1 cellular context compared by ENCODE assay signal in genomic region chr19:524062-524674, GRCh38.
A peak's percentile ranks its signal among the peaks of the same experiment; 100 is the strongest.
TF ChIP-seq lines count a peak whose summit lies in the region.

No MANE protein-coding gene starts in this region.

TF ChIP-seq in HEK293, 187 proteins besides CTCF, POLR2A, EP300 and RAD21:
- TF ChIP-seq ZBTB48 (tag by site-specific recombination; IDR thresholded peaks at IDR 0.05): peak; percentile 42; the same call in 1 of the 2 replicates
- TF ChIP-seq, protein P1, sequence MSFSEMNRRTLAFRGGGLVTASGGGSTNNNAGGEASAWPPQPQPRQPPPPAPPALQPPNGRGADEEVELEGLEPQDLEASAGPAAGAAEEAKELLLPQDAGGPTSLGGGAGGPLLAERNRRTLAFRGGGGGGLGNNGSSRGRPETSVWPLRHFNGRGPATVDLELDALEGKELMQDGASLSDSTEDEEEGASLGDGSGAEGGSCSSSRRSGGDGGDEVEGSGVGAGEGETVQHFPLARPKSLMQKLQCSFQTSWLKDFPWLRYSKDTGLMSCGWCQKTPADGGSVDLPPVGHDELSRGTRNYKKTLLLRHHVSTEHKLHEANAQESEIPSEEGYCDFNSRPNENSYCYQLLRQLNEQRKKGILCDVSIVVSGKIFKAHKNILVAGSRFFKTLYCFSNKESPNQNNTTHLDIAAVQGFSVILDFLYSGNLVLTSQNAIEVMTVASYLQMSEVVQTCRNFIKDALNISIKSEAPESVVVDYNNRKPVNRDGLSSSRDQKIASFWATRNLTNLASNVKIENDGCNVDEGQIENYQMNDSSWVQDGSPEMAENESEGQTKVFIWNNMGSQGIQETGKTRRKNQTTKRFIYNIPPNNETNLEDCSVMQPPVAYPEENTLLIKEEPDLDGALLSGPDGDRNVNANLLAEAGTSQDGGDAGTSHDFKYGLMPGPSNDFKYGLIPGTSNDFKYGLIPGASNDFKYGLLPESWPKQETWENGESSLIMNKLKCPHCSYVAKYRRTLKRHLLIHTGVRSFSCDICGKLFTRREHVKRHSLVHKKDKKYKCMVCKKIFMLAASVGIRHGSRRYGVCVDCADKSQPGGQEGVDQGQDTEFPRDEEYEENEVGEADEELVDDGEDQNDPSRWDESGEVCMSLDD (tag by site-specific recombination; IDR thresholded peaks at IDR 0.05): peak; percentile 34; the same call in 1 of the 2 replicates
- TF ChIP-seq, protein P2, sequence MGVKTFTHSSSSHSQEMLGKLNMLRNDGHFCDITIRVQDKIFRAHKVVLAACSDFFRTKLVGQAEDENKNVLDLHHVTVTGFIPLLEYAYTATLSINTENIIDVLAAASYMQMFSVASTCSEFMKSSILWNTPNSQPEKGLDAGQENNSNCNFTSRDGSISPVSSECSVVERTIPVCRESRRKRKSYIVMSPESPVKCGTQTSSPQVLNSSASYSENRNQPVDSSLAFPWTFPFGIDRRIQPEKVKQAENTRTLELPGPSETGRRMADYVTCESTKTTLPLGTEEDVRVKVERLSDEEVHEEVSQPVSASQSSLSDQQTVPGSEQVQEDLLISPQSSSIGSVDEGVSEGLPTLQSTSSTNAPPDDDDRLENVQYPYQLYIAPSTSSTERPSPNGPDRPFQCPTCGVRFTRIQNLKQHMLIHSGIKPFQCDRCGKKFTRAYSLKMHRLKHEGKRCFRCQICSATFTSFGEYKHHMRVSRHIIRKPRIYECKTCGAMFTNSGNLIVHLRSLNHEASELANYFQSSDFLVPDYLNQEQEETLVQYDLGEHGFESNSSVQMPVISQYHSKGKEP (tag by site-specific recombination; IDR thresholded peaks at IDR 0.05): no peak
- TF ChIP-seq, protein P3, sequence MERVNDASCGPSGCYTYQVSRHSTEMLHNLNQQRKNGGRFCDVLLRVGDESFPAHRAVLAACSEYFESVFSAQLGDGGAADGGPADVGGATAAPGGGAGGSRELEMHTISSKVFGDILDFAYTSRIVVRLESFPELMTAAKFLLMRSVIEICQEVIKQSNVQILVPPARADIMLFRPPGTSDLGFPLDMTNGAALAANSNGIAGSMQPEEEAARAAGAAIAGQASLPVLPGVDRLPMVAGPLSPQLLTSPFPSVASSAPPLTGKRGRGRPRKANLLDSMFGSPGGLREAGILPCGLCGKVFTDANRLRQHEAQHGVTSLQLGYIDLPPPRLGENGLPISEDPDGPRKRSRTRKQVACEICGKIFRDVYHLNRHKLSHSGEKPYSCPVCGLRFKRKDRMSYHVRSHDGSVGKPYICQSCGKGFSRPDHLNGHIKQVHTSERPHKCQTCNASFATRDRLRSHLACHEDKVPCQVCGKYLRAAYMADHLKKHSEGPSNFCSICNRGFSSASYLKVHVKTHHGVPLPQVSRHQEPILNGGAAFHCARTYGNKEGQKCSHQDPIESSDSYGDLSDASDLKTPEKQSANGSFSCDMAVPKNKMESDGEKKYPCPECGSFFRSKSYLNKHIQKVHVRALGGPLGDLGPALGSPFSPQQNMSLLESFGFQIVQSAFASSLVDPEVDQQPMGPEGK (tag by site-specific recombination; IDR thresholded peaks at IDR 0.05): peak; percentile 28
- TF ChIP-seq OSR2 (tag by site-specific recombination; IDR thresholded peaks at IDR 0.05): 0 out of 2 replicates have a peak, but pooled peaks have one; percentile 23
- peak; percentile 16; the same call in 1 of the 2 replicates for TF ChIP-seq ZNF76 (tag by site-specific recombination; IDR thresholded peaks at IDR 0.05; ENCODE audit: borderline replicate concordance, low read depth)
- peak; percentile 57; the same call in 1 of the 2 replicates for TF ChIP-seq KLF1 (tag by site-specific recombination; IDR thresholded peaks at IDR 0.05)
- no peak for TF ChIP-seq ZNF585B (tag by site-specific recombination; IDR thresholded peaks at IDR 0.05)
- TF ChIP-seq ZNF560 (tag by site-specific recombination; IDR thresholded peaks at IDR 0.05; ENCODE audit: borderline replicate concordance): no peak
- peak; percentile 41; the same call in 1 of the 2 replicates for TF ChIP-seq HIC1 (tag by site-specific recombination; IDR thresholded peaks at IDR 0.05)
- TF ChIP-seq, protein P4, sequence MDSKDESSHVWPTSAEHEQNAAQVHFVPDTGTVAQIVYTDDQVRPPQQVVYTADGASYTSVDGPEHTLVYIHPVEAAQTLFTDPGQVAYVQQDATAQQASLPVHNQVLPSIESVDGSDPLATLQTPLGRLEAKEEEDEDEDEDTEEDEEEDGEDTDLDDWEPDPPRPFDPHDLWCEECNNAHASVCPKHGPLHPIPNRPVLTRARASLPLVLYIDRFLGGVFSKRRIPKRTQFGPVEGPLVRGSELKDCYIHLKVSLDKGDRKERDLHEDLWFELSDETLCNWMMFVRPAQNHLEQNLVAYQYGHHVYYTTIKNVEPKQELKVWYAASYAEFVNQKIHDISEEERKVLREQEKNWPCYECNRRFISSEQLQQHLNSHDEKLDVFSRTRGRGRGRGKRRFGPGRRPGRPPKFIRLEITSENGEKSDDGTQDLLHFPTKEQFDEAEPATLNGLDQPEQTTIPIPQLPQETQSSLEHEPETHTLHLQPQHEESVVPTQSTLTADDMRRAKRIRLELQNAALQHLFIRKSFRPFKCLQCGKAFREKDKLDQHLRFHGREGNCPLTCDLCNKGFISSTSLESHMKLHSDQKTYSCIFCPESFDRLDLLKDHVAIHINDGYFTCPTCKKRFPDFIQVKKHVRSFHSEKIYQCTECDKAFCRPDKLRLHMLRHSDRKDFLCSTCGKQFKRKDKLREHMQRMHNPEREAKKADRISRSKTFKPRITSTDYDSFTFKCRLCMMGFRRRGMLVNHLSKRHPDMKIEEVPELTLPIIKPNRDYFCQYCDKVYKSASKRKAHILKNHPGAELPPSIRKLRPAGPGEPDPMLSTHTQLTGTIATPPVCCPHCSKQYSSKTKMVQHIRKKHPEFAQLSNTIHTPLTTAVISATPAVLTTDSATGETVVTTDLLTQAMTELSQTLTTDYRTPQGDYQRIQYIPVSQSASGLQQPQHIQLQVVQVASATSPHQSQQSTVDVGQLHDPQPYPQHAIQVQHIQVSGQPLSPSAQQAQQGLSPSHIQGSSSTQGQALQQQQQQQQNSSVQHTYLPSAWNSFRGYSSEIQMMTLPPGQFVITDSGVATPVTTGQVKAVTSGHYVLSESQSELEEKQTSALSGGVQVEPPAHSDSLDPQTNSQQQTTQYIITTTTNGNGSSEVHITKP (tag by site-specific recombination; IDR thresholded peaks at IDR 0.05): peak; percentile 74
- TF ChIP-seq KLF8 (tag by site-specific recombination; IDR thresholded peaks at IDR 0.05): 0 out of 2 replicates have a peak, but pooled peaks have one; percentile 23
- TF ChIP-seq ZFHX2 (tag by site-specific recombination; conservative IDR thresholded peaks at IDR 0.05): 0 out of 2 replicates have a peak, but pooled peaks have one; percentile 12
TF ChIP-seq in HEK293: peak in this region for 10.
